8 cellular contexts compared by ENCODE assay signal in genomic region chr11:64164392-64165312, GRCh38. TPM values are rescaled to one million over a fixed set of nuclear protein-coding genes. Genes with fewer than 3 reads are reported as not detected.
DNase-seq lines count a peak whose midpoint lies in the region; ATAC-seq lines count a peak whose summit lies in the region.

No MANE protein-coding gene starts in this region.

- POLR2A ChIA-PET in activated CD8-positive, alpha-beta T cell treated with anti-CD3 and anti-CD28 coated beads, Interleukin-2, amount 10 ng/mL, durations not matched to agents 7 days and 5 days (lab: Charles Lee) = interaction anchor here (0.6 to 2.4 kb wide), 6 partner anchors 17 to 69 kb away, joined by 3 to 15 read pairs (median 3); partner anchors contain the start of gene STIP1

- no peak for ATAC-seq in stimulated activated naive CD8-positive, alpha-beta T cell treated with anti-CD3 and anti-CD28 coated beads, Interleukin-15, Interleukin-2, amounts not matched to agents 100 U/mL and 50 U/mL, for 24 hours
- no peak for ATAC-seq in activated CD8-positive, alpha-beta T cell treated with anti-CD3 and anti-CD28 coated beads, Interleukin-2, amount 10 ng/mL, durations not matched to agents 7 days and 5 days
- no peak for ATAC-seq in GM21367 (IDR thresholded peaks at IDR 0.05; ENCODE audit: unreplicated experiment)

- no peaks in the 10 kb centered on the region for H3K9me3 Mint-ChIP-seq in stimulated activated naive CD8-positive, alpha-beta T cell treated with anti-CD3 and anti-CD28 coated beads, Interleukin-15, Interleukin-2, amounts not matched to agents 100 ng/mL and 50 ng/mL, for 24 hours
- no peaks in the 10 kb centered on the region for H3K9me3 Mint-ChIP-seq in activated CD8-positive, alpha-beta T cell treated with anti-CD3 and anti-CD28 coated beads, Interleukin-2, amount 10 ng/mL, durations not matched to agents 7 days and 5 days (ENCODE audit: insufficient read depth)

- CTCF ChIA-PET in activated CD8-positive, alpha-beta T cell treated with anti-CD3 and anti-CD28 coated beads, Interleukin-2, amount 10 ng/mL, durations not matched to agents 7 days and 5 days (lab: Charles Lee) = interaction anchor here (0.8 to 4.2 kb wide), 5 partner anchors 11 to 164 kb away, joined by 3 to 19 read pairs (median 3); no protein-coding TSS in a partner anchor

- no peaks in the 10 kb centered on the region for H3K27me3 Mint-ChIP-seq in stimulated activated naive CD8-positive, alpha-beta T cell treated with anti-CD3 and anti-CD28 coated beads, Interleukin-15, Interleukin-2, amounts not matched to agents 100 ng/mL and 50 ng/mL, for 24 hours
- no peaks in the 10 kb centered on the region for H3K27me3 Mint-ChIP-seq in activated CD8-positive, alpha-beta T cell treated with anti-CD3 and anti-CD28 coated beads, Interleukin-2, amount 10 ng/mL, durations not matched to agents 7 days and 5 days (ENCODE audit: low read depth)

- H3K27ac Mint-ChIP-seq in stimulated activated naive CD8-positive, alpha-beta T cell treated with anti-CD3 and anti-CD28 coated beads, Interleukin-15, Interleukin-2, amounts not matched to agents 100 ng/mL and 50 ng/mL, for 24 hours = peak overlapping the region; percentile 52
- peak overlapping the region; percentile 46 for H3K27ac Mint-ChIP-seq in activated CD8-positive, alpha-beta T cell treated with anti-CD3 and anti-CD28 coated beads, Interleukin-2, amount 10 ng/mL, durations not matched to agents 7 days and 5 days

- H3K4me1 Mint-ChIP-seq in stimulated activated naive CD8-positive, alpha-beta T cell treated with anti-CD3 and anti-CD28 coated beads, Interleukin-15, Interleukin-2, amounts not matched to agents 100 ng/mL and 50 ng/mL, for 24 hours (ENCODE audit: low read depth) = peaks cover 16% of the 10 kb centered on the region
- peaks cover 19% of the 10 kb centered on the region for H3K4me1 Mint-ChIP-seq in activated CD8-positive, alpha-beta T cell treated with anti-CD3 and anti-CD28 coated beads, Interleukin-2, amount 10 ng/mL, durations not matched to agents 7 days and 5 days (ENCODE audit: low read depth)

- peak overlapping the region; percentile 64 for H3K27ac ChIP-seq in substantia nigra (ENCODE audit: low read depth, low read length, poor library complexity, severe bottlenecking)

- DNase-seq in stimulated activated naive CD8-positive, alpha-beta T cell treated with anti-CD3 and anti-CD28 coated beads, Interleukin-15, Interleukin-2, amounts not matched to agents 100 U/mL and 50 U/mL, for 24 hours = no peak
- DNase-seq in activated CD8-positive, alpha-beta T cell treated with anti-CD3 and anti-CD28 coated beads, Interleukin-2, amount 10 ng/mL, durations not matched to agents 7 days and 5 days = no peak
- DNase-seq in iPS-NIHi11 (ENCODE audit: low spot score) = peak; percentile 66
- DNase-seq in substantia nigra (lab: John Stamatoyannopoulos, UW) = peak in 3 of 49 donors; percentile 14 to 49 (median 19)
- DNase-seq in NCI-H2029 (lab: John Stamatoyannopoulos, UW) = no peak
- no peak for DNase-seq in 8988T

- H3K4me3 Mint-ChIP-seq in stimulated activated naive CD8-positive, alpha-beta T cell treated with anti-CD3 and anti-CD28 coated beads, Interleukin-15, Interleukin-2, amounts not matched to agents 100 ng/mL and 50 ng/mL, for 24 hours = peak overlapping the region; percentile 91
- H3K4me3 Mint-ChIP-seq in activated CD8-positive, alpha-beta T cell treated with anti-CD3 and anti-CD28 coated beads, Interleukin-2, amount 10 ng/mL, durations not matched to agents 7 days and 5 days = peak overlapping the region; percentile 74

- H3K36me3 Mint-ChIP-seq in stimulated activated naive CD8-positive, alpha-beta T cell treated with anti-CD3 and anti-CD28 coated beads, Interleukin-15, Interleukin-2, amounts not matched to agents 100 ng/mL and 50 ng/mL, for 24 hours (ENCODE audit: low read depth) = peaks cover 6% of the 10 kb centered on the region
- H3K36me3 Mint-ChIP-seq in activated CD8-positive, alpha-beta T cell treated with anti-CD3 and anti-CD28 coated beads, Interleukin-2, amount 10 ng/mL, durations not matched to agents 7 days and 5 days (ENCODE audit: low read depth) = no peaks in the 10 kb centered on the region

RNA-seq across cellular contexts. Expression of gene MACROD1, which starts 1.3 kb away (rescaled TPM):
- total RNA-seq in activated CD8-positive, alpha-beta T cell treated with anti-CD3 and anti-CD28 coated beads, Interleukin-2, amount 10 ng/mL, durations not matched to agents 7 days and 5 days = 10 to 100 TPM; 14.4 to 14.6 TPM

RNA-seq across cellular contexts. Expression of gene STIP1, which starts 21.3 kb away (rescaled TPM):
- total RNA-seq in activated CD8-positive, alpha-beta T cell treated with anti-CD3 and anti-CD28 coated beads, Interleukin-2, amount 10 ng/mL, durations not matched to agents 7 days and 5 days = 100 to 1,000 TPM; 335 to 340 TPM

RNA-seq across cellular contexts. Expression of gene FERMT3, which starts 41.9 kb away (rescaled TPM):
- 100 to 1,000 TPM; 261 to 281 TPM for total RNA-seq in activated CD8-positive, alpha-beta T cell treated with anti-CD3 and anti-CD28 coated beads, Interleukin-2, amount 10 ng/mL, durations not matched to agents 7 days and 5 days
